Comparison of ENCODE assay signal across 9 cellular contexts in the genomic region with DNA sequence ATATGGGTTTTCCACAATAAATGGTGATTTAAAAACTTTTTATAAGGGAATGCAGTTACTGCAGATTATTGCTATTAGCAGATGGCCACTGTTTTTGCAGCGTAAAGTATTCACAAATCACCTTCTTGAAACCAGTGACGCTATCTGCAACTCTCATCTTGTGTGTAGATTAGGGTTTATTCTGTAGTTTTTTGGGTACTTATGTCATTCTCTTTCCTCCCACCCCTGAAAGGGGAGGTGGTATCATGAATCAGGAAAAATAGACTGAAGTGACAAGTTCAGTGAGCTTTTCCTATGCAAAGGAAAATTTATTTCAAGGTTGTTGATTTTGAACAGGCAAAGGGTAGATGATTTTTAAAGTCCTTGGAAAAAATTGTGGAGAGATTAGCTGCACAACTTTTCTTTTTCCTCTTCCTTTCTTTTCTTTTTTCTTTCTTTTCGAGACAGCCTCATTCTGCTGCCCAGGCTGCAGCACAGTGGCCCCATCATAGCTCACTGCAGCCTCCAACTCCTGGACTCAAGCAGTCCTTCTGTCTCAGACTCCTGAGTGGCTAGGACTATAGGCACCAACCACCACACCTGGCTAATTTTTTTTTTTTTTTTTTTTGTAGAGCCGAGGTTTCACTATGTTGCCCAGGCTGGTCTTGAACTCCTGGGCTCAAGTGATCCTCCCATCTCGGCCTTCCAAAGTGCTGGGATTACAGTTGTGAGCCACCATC. TPM values are rescaled to one million over a fixed set of nuclear protein-coding genes. Genes with fewer than 3 reads are reported as not detected.
DNase-seq lines count a peak whose midpoint lies in the region; ATAC-seq, FAIRE-seq and TF ChIP-seq lines count a peak whose summit lies in the region.
"Had no signal": no experiment of that assay in that cellular context is flagged by ENCODE, and none has a peak within 500 bp of the region (broad histone marks: within the 10 kb centered on the region; RNA-seq: fewer than 3 reads in every experiment).

No MANE protein-coding gene starts in this region.

- peak overlapping the region; percentile 98 for H3K4me3 ChIP-seq in OCI-LY7 (ENCODE audit: low read depth, low read length, poor library complexity, severe bottlenecking)
- H3K4me3 ChIP-seq in endocrine pancreas (ENCODE audit: control insufficient read depth, insufficient read depth, low read length), result peak overlapping the region; percentile 90
- peak overlapping the region in 3 of 4 donors; percentile 76 to 83 (median 77) for H3K4me3 ChIP-seq in pancreas

- intact Hi-C loops in OCI-LY7 (cut with micrococcal nuclease; ENCODE audit: unreplicated experiment) (loop anchor here (1.0 kb wide), 1 partner anchor 98 kb away; no protein-coding TSS in a partner anchor), pancreas (cut with DNase I) (no loop called here)

- H4K20me1 ChIP-seq in OCI-LY7 (ENCODE audit: insufficient read depth, low read length), result peaks cover 13% of the 10 kb centered on the region

- H3K27me3 ChIP-seq in endocrine pancreas (ENCODE audit: control insufficient read depth, insufficient read depth, low read length) (no peaks in the 10 kb centered on the region), pancreas (no peaks in the 10 kb centered on the region)

- H3K9me2 ChIP-seq in OCI-LY7 (ENCODE audit: insufficient read depth, low read length), result no peaks in the 10 kb centered on the region

- no peak for ATAC-seq in pancreas
- no peak for ATAC-seq in GM18909 (IDR thresholded peaks at IDR 0.05; ENCODE audit: poor library complexity, unreplicated experiment)

- no peaks in the 10 kb centered on the region for H3K36me3 ChIP-seq in ES-I3 (ENCODE audit: insufficient read depth, low read length)
- H3K36me3 ChIP-seq in OCI-LY7 (ENCODE audit: insufficient read depth, low read length), result no peaks in the 10 kb centered on the region
- no peaks in the 10 kb centered on the region for H3K36me3 ChIP-seq in endocrine pancreas (ENCODE audit: control insufficient read depth, insufficient read depth, low read length)
- H3K36me3 ChIP-seq in pancreas, result no peaks in the 10 kb centered on the region

- CTCF ChIA-PET in OCI-LY7 (lab: Charles Lee; ENCODE audit: unreplicated experiment), result no interaction called here

- no TSS peak for BruUV-seq in OCI-LY7 (replicated peaks; lab: Mats Ljungman, UMichigan)

- no peak for FAIRE-seq in pancreas (lab: Jason Lieb, UNC)

- POLR2A ChIA-PET in OCI-LY7 (lab: Charles Lee), result interaction anchor here (0.6 to 1.1 kb wide), 4 partner anchors 12 to 135 kb away, joined by 3 read pairs; no protein-coding TSS in a partner anchor

- peak overlapping the region; percentile 99 for H3K4me2 ChIP-seq in OCI-LY7 (ENCODE audit: low read length)

- H3K79me2 ChIP-seq in OCI-LY7 (ENCODE audit: insufficient read depth, low read depth, low read length), result peaks cover 60% of the 10 kb centered on the region

- DNase-seq in OCI-LY7 (ENCODE audit: low spot score) (no peak), pancreas (no peak), ureter (ENCODE audit: low spot score) (no peak), UCSD-AML1 (lab: John Stamatoyannopoulos, UW; ENCODE audit: unreplicated experiment) (no peak), NCI-H2107 (lab: John Stamatoyannopoulos, UW) (no peak)
- DNase-seq: Kasumi-1 had no signal

- TF ChIP-seq CTCF in OCI-LY7 (conservative IDR thresholded peaks at IDR 0.05; ENCODE audit: low read length) (no peak), pancreas (IDR thresholded peaks at IDR 0.05) (no peak)

- H3K4me1 ChIP-seq in ES-I3 (ENCODE audit: insufficient read depth, low read length) (peaks cover 32% of the 10 kb centered on the region; the same call in 1 of the 2 replicates), OCI-LY7 (ENCODE audit: insufficient read depth, low read length, poor library complexity, severe bottlenecking) (peaks cover 39% of the 10 kb centered on the region), endocrine pancreas (ENCODE audit: control insufficient read depth, insufficient read depth, low read length) (peaks cover 20% of the 10 kb centered on the region), pancreas (peaks cover 6 to 43% (median 37%) of the 10 kb centered on the region in 3 donors)

- H3K9ac ChIP-seq in ES-I3 (ENCODE audit: low read depth, low read length), result peak overlapping the region; percentile 73
- H3K9ac ChIP-seq in endocrine pancreas (ENCODE audit: control insufficient read depth, insufficient read depth, low read length), result no peak overlapping the region

- no peaks in the 10 kb centered on the region for H3K9me3 ChIP-seq in ES-I3 (ENCODE audit: control insufficient read depth, insufficient read depth, low read length)
- no peaks in the 10 kb centered on the region for H3K9me3 ChIP-seq in OCI-LY7 (ENCODE audit: low read length)
- H3K9me3 ChIP-seq in endocrine pancreas (ENCODE audit: control insufficient read depth, low read length), result no peaks in the 10 kb centered on the region
- no peaks in the 10 kb centered on the region for H3K9me3 ChIP-seq in pancreas

- WGBS in pancreas, 2 donors, result 65 to 67% methylated on average over 5 of the region's 5 CpGs

- no peak overlapping the region for H2AFZ ChIP-seq in OCI-LY7 (ENCODE audit: low read length)

- H3K27ac ChIP-seq in OCI-LY7 (ENCODE audit: low read depth, low read length, poor library complexity, severe bottlenecking) (no peak overlapping the region), pancreas (no peak overlapping the region)

RNA-seq across cellular contexts. Expression of a gene that starts 1.6 kb away (rescaled TPM):
- total RNA-seq in OCI-LY7 (2014; rRNA removed; shearing (Covaris generic)), result 9.9 and 18.5 TPM in 2 replicates
- total RNA-seq in OCI-LY7 (2022) (10.4 and 11.1 TPM in 2 replicates), pancreas (10 to 100 TPM in 5 of 6 donors, 1 to 10 TPM in 1; 7.9 to 23.2 (median 13.1) TPM), ureter (38.2 TPM)
- polyA plus RNA-seq in pancreas, result 1 to 10 TPM; 2.5 to 5.3 TPM
